8 cellular contexts compared by ENCODE assay signal in the genomic region with DNA sequence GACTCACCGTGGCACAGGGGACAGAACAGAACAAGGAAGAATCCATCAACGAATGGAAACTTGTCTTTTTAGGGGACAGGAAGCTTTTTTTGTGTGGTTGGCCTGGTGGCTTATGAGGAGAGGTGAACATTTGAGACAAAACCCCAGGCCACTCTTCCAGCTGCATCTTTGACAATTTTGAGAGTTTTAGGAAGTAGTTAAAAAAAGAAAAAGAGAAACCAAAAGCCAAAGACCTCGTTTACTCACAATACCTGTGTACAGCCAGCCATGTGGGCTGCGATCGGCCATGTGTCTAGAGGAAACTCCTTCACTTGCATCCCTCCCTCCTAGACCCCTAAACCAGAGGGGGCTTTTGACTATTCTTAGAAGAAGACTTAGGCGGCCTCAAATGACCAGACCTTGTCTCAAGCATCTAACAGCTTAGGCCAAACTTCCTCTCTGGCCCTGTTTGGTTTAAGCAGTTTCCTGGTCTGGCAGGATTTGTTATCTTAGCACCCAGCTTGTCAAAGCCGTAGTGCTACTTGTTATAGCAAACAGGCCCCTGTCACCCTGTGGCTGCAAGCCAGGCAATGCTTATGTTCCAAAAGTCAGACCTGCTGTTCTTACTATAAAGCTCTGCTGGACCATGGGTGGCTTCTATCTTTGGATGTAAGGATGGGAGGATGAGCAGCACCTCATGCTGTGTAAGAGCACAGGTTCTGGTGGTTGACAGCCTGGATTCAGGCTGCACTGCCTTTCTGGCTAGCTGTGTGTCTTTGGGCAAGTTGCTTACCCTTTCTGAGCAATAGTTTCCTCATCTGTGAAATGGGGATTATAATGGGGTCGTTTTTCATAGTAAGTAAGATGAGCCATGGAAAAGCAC. TPM values are rescaled to one million over a fixed set of nuclear protein-coding genes. Genes with fewer than 3 reads are reported as not detected.
A peak's percentile ranks its signal among the peaks of the same experiment; 100 is the strongest.
DNase-seq lines count a peak whose midpoint lies in the region; ATAC-seq, FAIRE-seq and TF ChIP-seq lines count a peak whose summit lies in the region.

No MANE protein-coding gene starts in this region.

- TF ChIP-seq CTCF in Peyer's patch (IDR thresholded peaks at IDR 0.05) (no peak), dorsolateral prefrontal cortex (IDR thresholded peaks at IDR 0.05 in 54 of 56, conservative IDR thresholded peaks at IDR 0.05 in 2 of 56; ENCODE audit: low read depth in 1 of 56, partially characterized antibody in 56 of 56) (no peak), foreskin keratinocyte (conservative IDR thresholded peaks at IDR 0.05) (no peak)

- H3K9me3 ChIP-seq in Peyer's patch (no peaks in the 10 kb centered on the region), mucosa of stomach (ENCODE audit: control insufficient read depth, low read length) (no peaks in the 10 kb centered on the region)

- H3K4me1 ChIP-seq in Peyer's patch (peaks cover 0 to 28% (median 14%) of the 10 kb centered on the region in 4 donors), mucosa of stomach (ENCODE audit: control insufficient read depth, insufficient read depth, low read length) (peaks cover 31% of the 10 kb centered on the region), foreskin keratinocyte (peaks cover 10% of the 10 kb centered on the region)

- peak overlapping the region; percentile 61 to 76 (median 72) for H3K27ac ChIP-seq in Peyer's patch
- peak overlapping the region in 6 of 59 donors; percentile 4 to 36 (median 12) for H3K27ac ChIP-seq in dorsolateral prefrontal cortex
- H3K27ac ChIP-seq in foreskin keratinocyte = no peak overlapping the region

- ATAC-seq in HG02763 (IDR thresholded peaks at IDR 0.05; ENCODE audit: unreplicated experiment) (peak; percentile 37), foreskin keratinocyte (no peak)

- H3K36me3 ChIP-seq in Peyer's patch (no peaks in the 10 kb centered on the region), mucosa of stomach (ENCODE audit: control insufficient read depth, insufficient read depth, low read length) (no peaks in the 10 kb centered on the region)

- H3K27me3 ChIP-seq in Peyer's patch = no peaks in the 10 kb centered on the region
- H3K27me3 ChIP-seq in mucosa of stomach (ENCODE audit: control insufficient read depth, insufficient read depth, low read length) = no peaks in the 10 kb centered on the region
- no peaks in the 10 kb centered on the region for H3K27me3 ChIP-seq in dorsolateral prefrontal cortex
- H3K27me3 ChIP-seq in foreskin keratinocyte = peaks cover 17% of the 10 kb centered on the region

- TF ChIP-seq POLR2A in GM12891 (IDR thresholded peaks at IDR 0.05; ENCODE audit: low read depth, low read length) = no peak
- TF ChIP-seq POLR2A in Peyer's patch (IDR thresholded peaks at IDR 0.05) = no peak

- H3K9ac ChIP-seq in mucosa of stomach (ENCODE audit: low read length) = peak overlapping the region; percentile 13

- H3K4me3 ChIP-seq in Peyer's patch (peak overlapping the region in 1 of 4 donors; percentile 0), mucosa of stomach (ENCODE audit: low read length) (no peak overlapping the region), dorsolateral prefrontal cortex (no peak overlapping the region)

- FAIRE-seq in GM12891 (lab: Jason Lieb, UNC) = no peak

- intact Hi-C loops in dorsolateral prefrontal cortex (cut with DNase I) = loop anchor here in 1 of 2 donors (5.0 kb wide), 1 partner anchor 52 kb away; no protein-coding TSS in a partner anchor

- DNase-seq in GM12891 (ENCODE audit: insufficient read length, low spot score) = no peak
- DNase-seq in Peyer's patch = peak in 2 of 3 donors; percentile 70 to 74
- DNase-seq in activated naive CD4-positive, alpha-beta T cell treated with anti-CD3 and anti-CD28 coated beads, Interleukin-2, amount 50 U/mL, for 16 hours = peak; percentile 84
- no peak for DNase-seq in dorsolateral prefrontal cortex
- no peak for DNase-seq in foreskin keratinocyte
- DNase-seq in cerebellar nuclear complex (lab: John Stamatoyannopoulos, UW) = no peak

TF ChIP-seq in GM12891, 5 proteins besides CTCF, POLR2A, EP300 and RAD21:
- TF ChIP-seq SPI1 (IDR thresholded peaks at IDR 0.05; ENCODE audit: low read depth, low read length) = peak; percentile 40
- no peak for TF ChIP-seq PAX5 (IDR thresholded peaks at IDR 0.05; ENCODE audit: insufficient read depth, low read length, severe bottlenecking)

RNA-seq across cellular contexts. Expression of gene KSR1, which starts 17.7 kb away (rescaled TPM):
- 20.4 TPM for polyA plus RNA-seq in GM12891 (2012; ENCODE audit: low read depth, missing spikeins)
- total RNA-seq in Peyer's patch (10 to 100 TPM; 26.6 to 64.4 (median 42.2) TPM), dorsolateral prefrontal cortex (100 to 1,000 TPM in 3 of 120 experiments, 10 to 100 TPM in 117; 44.7 to 102 (median 69.9) TPM), foreskin keratinocyte (1.3 and 2.2 TPM in 2 replicates)
- polyA plus RNA-seq in foreskin keratinocyte = 0.65 and 0.75 TPM in 2 replicates

Comparison
In these comparisons a context has a peak if more than half of its experiments do, and no peak if none do; other contexts are left out.
1. DNase-seq: peak in Peyer's patch (2 of 3) and activated naive CD4-positive, alpha-beta T cell treated with anti-CD3 and anti-CD28 coated beads, Interleukin-2, amount 50 U/mL, for 16 hours (single experiment); none in GM12891 (single experiment), dorsolateral prefrontal cortex (0 of 10), foreskin keratinocyte (0 of 2) and cerebellar nuclear complex (0 of 2).